ENCODE assay signal across 1 cellular context in the genomic region with DNA sequence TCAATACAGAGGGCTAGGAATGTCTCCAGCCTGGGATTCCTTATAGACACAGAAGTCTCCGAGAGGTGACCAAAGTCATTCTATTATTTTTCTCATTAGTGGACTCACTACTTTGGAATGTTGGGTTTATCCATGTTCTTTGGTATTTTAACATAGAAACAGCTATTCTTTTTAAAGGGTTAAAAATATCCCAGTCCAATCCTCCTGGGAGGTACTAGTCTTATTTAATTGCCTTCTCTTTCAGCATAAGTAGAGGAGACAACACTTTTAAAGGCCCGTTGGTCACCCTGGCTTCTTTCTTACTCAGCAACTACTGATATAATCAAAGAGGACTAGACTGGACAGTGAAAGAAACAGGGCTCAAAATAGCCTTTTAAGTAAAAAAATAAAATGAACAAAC.
TF ChIP-seq lines count a peak whose summit lies in the region.

No MANE protein-coding gene starts in this region.

TF ChIP-seq in IMR-90, 13 proteins besides CTCF, POLR2A, EP300 and RAD21:
- TF ChIP-seq CHD1 (IDR thresholded peaks at IDR 0.05; ENCODE audit: low read depth, low read length) (no peak), FOS (IDR thresholded peaks at IDR 0.05; ENCODE audit: low read depth, low read length) (no peak), MAZ (IDR thresholded peaks at IDR 0.05; ENCODE audit: borderline replicate concordance, low read depth, low read length) (no peak), CEBPB (IDR thresholded peaks at IDR 0.05; ENCODE audit: low read depth, low read length) (no peak), NFE2L2 (IDR thresholded peaks at IDR 0.05; ENCODE audit: low read depth, low read length) (no peak), MAFK (IDR thresholded peaks at IDR 0.05; ENCODE audit: low read depth, low read length) (no peak), MXI1 (IDR thresholded peaks at IDR 0.05; ENCODE audit: borderline replicate concordance, low read depth, low read length) (no peak), USF2 (IDR thresholded peaks at IDR 0.05; ENCODE audit: low read depth, low read length) (no peak), BHLHE40 (IDR thresholded peaks at IDR 0.05; ENCODE audit: low read depth, low read length) (no peak), SMC3 (IDR thresholded peaks at IDR 0.05; ENCODE audit: low read depth, low read length) (no peak)
- TF ChIP-seq, protein P1, sequence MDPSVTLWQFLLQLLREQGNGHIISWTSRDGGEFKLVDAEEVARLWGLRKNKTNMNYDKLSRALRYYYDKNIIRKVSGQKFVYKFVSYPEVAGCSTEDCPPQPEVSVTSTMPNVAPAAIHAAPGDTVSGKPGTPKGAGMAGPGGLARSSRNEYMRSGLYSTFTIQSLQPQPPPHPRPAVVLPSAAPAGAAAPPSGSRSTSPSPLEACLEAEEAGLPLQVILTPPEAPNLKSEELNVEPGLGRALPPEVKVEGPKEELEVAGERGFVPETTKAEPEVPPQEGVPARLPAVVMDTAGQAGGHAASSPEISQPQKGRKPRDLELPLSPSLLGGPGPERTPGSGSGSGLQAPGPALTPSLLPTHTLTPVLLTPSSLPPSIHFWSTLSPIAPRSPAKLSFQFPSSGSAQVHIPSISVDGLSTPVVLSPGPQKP (IDR thresholded peaks at IDR 0.05; ENCODE audit: borderline replicate concordance, low read depth, low read length) = no peak
